In the genomic region with DNA sequence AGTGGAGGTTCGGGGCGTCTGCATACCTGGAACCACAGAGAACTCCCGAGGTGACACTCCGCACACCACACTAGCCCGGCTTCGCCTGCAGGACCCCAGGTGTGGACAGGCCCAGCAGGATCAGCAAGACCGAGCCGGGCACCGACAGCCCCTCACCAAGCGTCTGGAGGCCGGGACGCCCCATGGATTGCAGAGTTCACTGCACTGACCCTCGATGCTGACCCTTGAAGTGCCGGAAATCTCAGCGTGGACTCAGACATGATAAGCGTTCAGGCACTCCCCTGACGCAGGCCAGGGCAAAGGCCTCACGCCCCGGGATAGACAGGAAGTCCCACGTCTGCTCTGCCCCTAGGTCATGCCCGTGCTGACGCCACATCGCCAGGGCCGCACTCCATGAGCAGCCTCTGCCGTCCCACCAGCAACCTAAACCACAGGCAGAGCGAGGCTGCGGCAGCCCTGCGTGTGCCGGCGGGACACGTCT, we compare ENCODE assay signal across 23 cellular contexts. TPM values are rescaled to one million over a fixed set of nuclear protein-coding genes. Genes with fewer than 3 reads are reported as not detected.
DNase-seq lines count a peak whose midpoint lies in the region; ATAC-seq and TF ChIP-seq lines count a peak whose summit lies in the region.
"Had no signal": no experiment of that assay in that cellular context is flagged by ENCODE, and none has a peak within 500 bp of the region (broad histone marks: within the 10 kb centered on the region; RNA-seq: fewer than 3 reads in every experiment).

No MANE protein-coding gene starts in this region.

- H3K9me2 ChIP-seq in OCI-LY7 (ENCODE audit: insufficient read depth, low read length) = no peaks in the 10 kb centered on the region

- peaks cover 0 to 3% (median 0%) of the 10 kb centered on the region in 3 donors for H3K27me3 Mint-ChIP-seq in CD14-positive monocyte (ENCODE audit: low read depth in 3 of 3)
- H3K27me3 Mint-ChIP-seq in CD8-positive, alpha-beta T cell (ENCODE audit: low read depth) = no peaks in the 10 kb centered on the region
- no peaks in the 10 kb centered on the region for H3K27me3 Mint-ChIP-seq in glutamatergic neuron (ENCODE audit: unreplicated experiment)
- no peaks in the 10 kb centered on the region for H3K27me3 Mint-ChIP-seq in naive thymus-derived CD4-positive, alpha-beta T cell
- H3K27me3 Mint-ChIP-seq: activated naive CD4-positive, alpha-beta T cell treated with anti-CD3 and anti-CD28 coated beads, Interleukin-2, amount 50 U/mL, for 24 hours; central memory CD8-positive, alpha-beta T cell had no signal

- intact Hi-C loops in CD14-positive monocyte (cut with micrococcal nuclease) (loop anchor here in 1 of 2 donors (10.0 kb wide), 1 partner anchor 415 kb away; a partner anchor contains a TSS), OCI-LY7 (cut with micrococcal nuclease; ENCODE audit: unreplicated experiment) (no loop called here)
- intact Hi-C loops in CD8-positive, alpha-beta T cell (cut with DNase I, micrococcal nuclease) = loop anchor here in 1 of 2 experiments (10.0 kb wide), 1 partner anchor 415 kb away; a partner anchor contains a TSS
- intact Hi-C loops in naive thymus-derived CD4-positive, alpha-beta T cell (cut with micrococcal nuclease) = loop anchor here in 1 of 2 donors (5.0 to 10.0 kb wide), 2 partner anchors 83 to 545 kb away; a partner anchor contains a TSS

- BruUV-seq in OCI-LY7 (replicated peaks; lab: Mats Ljungman, UMichigan) = no TSS peak

- no peak overlapping the region for H3K4me2 ChIP-seq in OCI-LY7 (ENCODE audit: low read length)

- no peak overlapping the region for H3K4me3 ChIP-seq in CD8-positive, alpha-beta T cell (ENCODE audit: low read depth, low read length)
- H3K4me3 ChIP-seq in naive thymus-derived CD4-positive, alpha-beta T cell (ENCODE audit: low read length) = no peak overlapping the region
- no peak overlapping the region for H3K4me3 ChIP-seq in OCI-LY7 (ENCODE audit: low read depth, low read length, poor library complexity, severe bottlenecking)
- H3K4me3 ChIP-seq: ascending aorta, dorsolateral prefrontal cortex, SJCRH30, stomach, tibial nerve had no signal

- H3K9me3 Mint-ChIP-seq in CD14-positive monocyte (peaks cover 0 to 5% (median 0%) of the 10 kb centered on the region in 7 donors), glutamatergic neuron (ENCODE audit: unreplicated experiment) (peaks cover 8% of the 10 kb centered on the region)
- H3K9me3 Mint-ChIP-seq in CD8-positive, alpha-beta T cell = no peaks in the 10 kb centered on the region
- peaks cover 0 to 2% (median 0%) of the 10 kb centered on the region in 11 donors for H3K9me3 Mint-ChIP-seq in naive thymus-derived CD4-positive, alpha-beta T cell
- H3K9me3 Mint-ChIP-seq: activated naive CD4-positive, alpha-beta T cell treated with anti-CD3 and anti-CD28 coated beads, Interleukin-2, amount 50 U/mL, for 24 hours; activated T-cell treated with anti-CD3 and anti-CD28 coated beads, Interleukin-2, amount 50 U/mL, for 72 hours; central memory CD8-positive, alpha-beta T cell; nephron progenitor cell had no signal

- peaks cover 47% of the 10 kb centered on the region for H3K4me1 ChIP-seq in CD8-positive, alpha-beta T cell (ENCODE audit: insufficient read depth, low read length)
- H3K4me1 ChIP-seq in naive thymus-derived CD4-positive, alpha-beta T cell (ENCODE audit: control insufficient read depth in 2 of 2, insufficient read depth in 2 of 2, low read length in 2 of 2) = peaks cover 15 to 53% of the 10 kb centered on the region in 2 donors
- peaks cover 56% of the 10 kb centered on the region for H3K4me1 ChIP-seq in OCI-LY7 (ENCODE audit: insufficient read depth, low read length, poor library complexity, severe bottlenecking)
- H3K4me1 ChIP-seq: ascending aorta had no signal

- no peak for ATAC-seq in CD8-positive, alpha-beta T cell
- ATAC-seq in naive thymus-derived CD4-positive, alpha-beta T cell = no peak
- ATAC-seq in HG02763 (IDR thresholded peaks at IDR 0.05; ENCODE audit: unreplicated experiment) = no peak
- ATAC-seq: activated T-cell treated with anti-CD3 and anti-CD28 coated beads, Interleukin-2, amount 50 U/mL, for 72 hours; Panc1 had no signal

- H3K79me2 ChIP-seq in OCI-LY7 (ENCODE audit: insufficient read depth, low read depth, low read length) = peaks cover 10% of the 10 kb centered on the region; the same call in 1 of the 2 replicates

- TF ChIP-seq CTCF in CD14-positive monocyte (IDR thresholded peaks at IDR 0.05) (no peak), glutamatergic neuron (IDR thresholded peaks at IDR 0.05; ENCODE audit: partially characterized antibody, unreplicated experiment) (no peak), OCI-LY7 (conservative IDR thresholded peaks at IDR 0.05; ENCODE audit: low read length) (no peak)
- no peak for TF ChIP-seq CTCF in CD8-positive, alpha-beta T cell (IDR thresholded peaks at IDR 0.05)

- peaks cover 6% of the 10 kb centered on the region for H3K36me3 ChIP-seq in CD8-positive, alpha-beta T cell (ENCODE audit: insufficient read depth, low read length)
- H3K36me3 ChIP-seq in naive thymus-derived CD4-positive, alpha-beta T cell (ENCODE audit: control insufficient read depth in 2 of 3, insufficient read depth in 3 of 3, low read length in 3 of 3) = peaks cover 0 to 42% (median 0%) of the 10 kb centered on the region in 3 experiments
- peaks cover 87% of the 10 kb centered on the region for H3K36me3 ChIP-seq in OCI-LY7 (ENCODE audit: insufficient read depth, low read length)
- H3K36me3 ChIP-seq: SJCRH30 had no signal

- peak overlapping the region in 2 of 7 donors; percentile 4 to 71 for H3K27ac Mint-ChIP-seq in CD14-positive monocyte
- H3K27ac Mint-ChIP-seq in CD8-positive, alpha-beta T cell = peak overlapping the region; percentile 60
- H3K27ac Mint-ChIP-seq in glutamatergic neuron (ENCODE audit: unreplicated experiment) = no peak overlapping the region
- peak overlapping the region in 6 of 9 donors; percentile 59 to 99 (median 74) for H3K27ac Mint-ChIP-seq in naive thymus-derived CD4-positive, alpha-beta T cell
- H3K27ac Mint-ChIP-seq: activated naive CD4-positive, alpha-beta T cell treated with anti-CD3 and anti-CD28 coated beads, Interleukin-2, amount 50 U/mL, for 24 hours; activated T-cell treated with anti-CD3 and anti-CD28 coated beads, Interleukin-2, amount 50 U/mL, for 72 hours; nephron progenitor cell had no signal

- POLR2A ChIA-PET in CD8-positive, alpha-beta T cell (lab: Charles Lee) = no interaction called here
- POLR2A ChIA-PET in naive thymus-derived CD4-positive, alpha-beta T cell (lab: Charles Lee) = interaction anchor here (1.8 kb wide), 1 partner anchor 26 kb away, joined by 5 read pairs; a partner anchor contains a TSS
- POLR2A ChIA-PET in OCI-LY7 (lab: Charles Lee) = no interaction called here

- DNase-seq in CD14-positive monocyte (ENCODE audit: low spot score) = peak; percentile 41
- peak in 1 of 7 experiments; percentile 10 for DNase-seq in CD8-positive, alpha-beta T cell
- peak; percentile 8 for DNase-seq in glutamatergic neuron
- DNase-seq in naive thymus-derived CD4-positive, alpha-beta T cell = no peak
- DNase-seq in OCI-LY7 (ENCODE audit: low spot score) = no peak
- DNase-seq in HK-2 (ENCODE audit: unreplicated experiment) = no peak
- DNase-seq: activated T-cell treated with anti-CD3 and anti-CD28 coated beads, Interleukin-2, amount 50 U/mL, for 72 hours; KG1; NCI-H1436 treated with DMSO at 0.1 percent for 48 hours; NCI-H2171; NCI-H524; nephron progenitor cell; stomach had no signal

- no peaks in the 10 kb centered on the region for H3K9me3 ChIP-seq in CD8-positive, alpha-beta T cell (ENCODE audit: low read length)
- no peaks in the 10 kb centered on the region for H3K9me3 ChIP-seq in naive thymus-derived CD4-positive, alpha-beta T cell (ENCODE audit: control insufficient read depth in 2 of 3, low read length in 3 of 3)
- no peaks in the 10 kb centered on the region for H3K9me3 ChIP-seq in OCI-LY7 (ENCODE audit: low read length)
- H3K9me3 ChIP-seq: ascending aorta, SJCRH30, stomach, tibial nerve had no signal

- peaks cover 70 to 78% of the 10 kb centered on the region in 2 donors for H3K36me3 Mint-ChIP-seq in CD14-positive monocyte
- H3K36me3 Mint-ChIP-seq in CD8-positive, alpha-beta T cell = peaks cover 72% of the 10 kb centered on the region
- H3K36me3 Mint-ChIP-seq in glutamatergic neuron (ENCODE audit: unreplicated experiment) = peaks cover 5% of the 10 kb centered on the region
- peaks cover 0 to 32% (median 12%) of the 10 kb centered on the region in 5 donors for H3K36me3 Mint-ChIP-seq in naive thymus-derived CD4-positive, alpha-beta T cell

- CTCF ChIA-PET in CD8-positive, alpha-beta T cell (lab: Charles Lee) = no interaction called here
- CTCF ChIA-PET in naive thymus-derived CD4-positive, alpha-beta T cell (lab: Charles Lee) = interaction anchor here (0.5 kb wide), 1 partner anchor 104 kb away, joined by 5 read pairs; no protein-coding TSS in a partner anchor
- CTCF ChIA-PET in OCI-LY7 (lab: Charles Lee; ENCODE audit: unreplicated experiment) = no interaction called here

- H3K4me1 Mint-ChIP-seq in CD14-positive monocyte (peaks cover 35% of the 10 kb centered on the region), glutamatergic neuron (ENCODE audit: low read depth, unreplicated experiment) (peaks cover 13% of the 10 kb centered on the region)
- H3K4me1 Mint-ChIP-seq in CD8-positive, alpha-beta T cell (ENCODE audit: low read depth) = peaks cover 57% of the 10 kb centered on the region
- peaks cover 29 to 93% (median 64%) of the 10 kb centered on the region in 7 donors for H3K4me1 Mint-ChIP-seq in naive thymus-derived CD4-positive, alpha-beta T cell
- H3K4me1 Mint-ChIP-seq: nephron progenitor cell had no signal

- no peak overlapping the region for H2AFZ ChIP-seq in OCI-LY7 (ENCODE audit: low read length)

- peak overlapping the region in 1 of 2 donors; percentile 78 for H3K4me3 Mint-ChIP-seq in CD14-positive monocyte
- no peak overlapping the region for H3K4me3 Mint-ChIP-seq in CD8-positive, alpha-beta T cell
- H3K4me3 Mint-ChIP-seq in glutamatergic neuron (ENCODE audit: unreplicated experiment) = no peak overlapping the region
- H3K4me3 Mint-ChIP-seq in naive thymus-derived CD4-positive, alpha-beta T cell = peak overlapping the region in 5 of 10 donors; percentile 4 to 71 (median 38)
- H3K4me3 Mint-ChIP-seq: activated naive CD4-positive, alpha-beta T cell treated with anti-CD3 and anti-CD28 coated beads, Interleukin-2, amount 50 U/mL, for 24 hours; activated T-cell treated with anti-CD3 and anti-CD28 coated beads, Interleukin-2, amount 50 U/mL, for 72 hours; nephron progenitor cell had no signal

- H4K20me1 ChIP-seq in OCI-LY7 (ENCODE audit: insufficient read depth, low read length) = no peaks in the 10 kb centered on the region

- no peaks in the 10 kb centered on the region for H3K27me3 ChIP-seq in CD8-positive, alpha-beta T cell (ENCODE audit: insufficient read depth, low read length)
- H3K27me3 ChIP-seq in naive thymus-derived CD4-positive, alpha-beta T cell (ENCODE audit: control insufficient read depth in 2 of 2, insufficient read depth in 2 of 2, low read length in 2 of 2) = no peaks in the 10 kb centered on the region
- H3K27me3 ChIP-seq: ascending aorta, dorsolateral prefrontal cortex, SJCRH30, stomach, tibial nerve had no signal

- H3K27ac ChIP-seq in CD8-positive, alpha-beta T cell (ENCODE audit: low read depth, low read length) = no peak overlapping the region
- no peak overlapping the region for H3K27ac ChIP-seq in naive thymus-derived CD4-positive, alpha-beta T cell (ENCODE audit: low read depth, low read length)
- H3K27ac ChIP-seq in OCI-LY7 (ENCODE audit: low read depth, low read length, poor library complexity, severe bottlenecking) = no peak overlapping the region
- H3K27ac ChIP-seq: ascending aorta, dorsolateral prefrontal cortex, SJCRH30, stomach, tibial nerve had no signal

RNA-seq across cellular contexts. Expression of a gene that starts 26.0 kb away (rescaled TPM):
- polyA plus RNA-seq in CD14-positive monocyte = 10 to 100 TPM; 23.5 to 26.4 TPM
- 10 to 100 TPM; 33.5 to 37.0 TPM for total RNA-seq in CD8-positive, alpha-beta T cell
- 29.3 TPM for total RNA-seq in glutamatergic neuron (ENCODE audit: unreplicated experiment)
- total RNA-seq in naive thymus-derived CD4-positive, alpha-beta T cell = 10 to 100 TPM; 61.9 to 84.1 (median 74.3) TPM
- polyA plus RNA-seq in naive thymus-derived CD4-positive, alpha-beta T cell = 10 to 100 TPM; 26.2 to 45.7 TPM
- total RNA-seq in OCI-LY7 (2014; rRNA removed; shearing (Covaris generic)) = 97.9 and 112 TPM in 2 replicates
- total RNA-seq in OCI-LY7 (2022) = 143 and 149 TPM in 2 replicates

RNA-seq across cellular contexts. Expression of a gene that starts 51.8 kb away (rescaled TPM):
- polyA plus RNA-seq in CD14-positive monocyte = not detected
- under 1 TPM in 1 of 2 experiments, not detected in 1; 0.24 TPM for total RNA-seq in CD8-positive, alpha-beta T cell
- 12.6 TPM for total RNA-seq in glutamatergic neuron (ENCODE audit: unreplicated experiment)
- total RNA-seq in naive thymus-derived CD4-positive, alpha-beta T cell = not detected
- polyA plus RNA-seq in naive thymus-derived CD4-positive, alpha-beta T cell = not detected
- total RNA-seq in OCI-LY7 (2014; rRNA removed; shearing (Covaris generic)) = not detected in 2 replicates
- not detected in 2 replicates for total RNA-seq in OCI-LY7 (2022)
- total RNA-seq: activated CD8-positive, alpha-beta memory T cell treated with anti-CD3 and anti-CD28 coated beads for 36 hours; activated T-cell treated with anti-CD3 and anti-CD28 coated beads, Interleukin-2, amount 50 U/mL, for 72 hours; ascending aorta; endothelial cell of umbilical vein; stomach had no signal

Comparison
In these comparisons a context has a peak if more than half of its experiments do, and no peak if none do; other contexts are left out.
1. DNase-seq: peak in CD14-positive monocyte (single experiment) and glutamatergic neuron (single experiment); none in naive thymus-derived CD4-positive, alpha-beta T cell (0 of 9), OCI-LY7 (single experiment) and HK-2 (single experiment).
2. RNA of a gene that starts 51.8 kb away (total RNA-seq): 12.6 TPM in glutamatergic neuron (single experiment); 0.24 TPM in CD8-positive, alpha-beta T cell, not detected in naive thymus-derived CD4-positive, alpha-beta T cell and not detected in OCI-LY7; every median in the first group is over 10 times any median in the second.